17 cellular contexts compared by ENCODE assay signal in genomic region chr2:2286592-2286991, GRCh38. TPM values are rescaled to one million over a fixed set of nuclear protein-coding genes. Genes with fewer than 3 reads are reported as not detected.
"Had no signal": no experiment of that assay in that cellular context is flagged by ENCODE, and none has a peak within 500 bp of the region (broad histone marks: within the 10 kb centered on the region; RNA-seq: fewer than 3 reads in every experiment).

No MANE protein-coding gene starts in this region.

- H3K27me3 Mint-ChIP-seq: activated CD4-positive, alpha-beta memory T cell treated with anti-CD3 and anti-CD28 coated beads, Interleukin-2, amount 10 ng/mL, durations not matched to agents 7 days and 5 days; memory B cell had no signal

- H3K4me3 ChIP-seq: esophagus muscularis mucosa, mucosa of descending colon, pancreas, sigmoid colon, spleen had no signal

- H3K9me3 ChIP-seq: esophagus muscularis mucosa, mucosa of descending colon, pancreas, spleen had no signal

- H3K4me1 ChIP-seq: esophagus muscularis mucosa, pancreas, sigmoid colon, spleen had no signal

- H3K27ac Mint-ChIP-seq: activated CD4-positive, alpha-beta memory T cell treated with anti-CD3 and anti-CD28 coated beads, Interleukin-2, amount 10 ng/mL, durations not matched to agents 7 days and 5 days; activated CD4-positive, alpha-beta T cell treated with anti-CD3 and anti-CD28 coated beads for 36 hours; activated naive CD4-positive, alpha-beta T cell treated with anti-CD3 and anti-CD28 coated beads, Interleukin-2, amount 50 U/mL, for 24 hours; activated T-cell treated with anti-CD3 and anti-CD28 coated beads, Interleukin-2, amount 50 U/mL, for 24 hours; memory B cell; naive thymus-derived CD4-positive, alpha-beta T cell; stimulated activated naive CD8-positive, alpha-beta T cell treated with anti-CD3 and anti-CD28 coated beads, Interleukin-15, amount 100 ng/mL, for 72 hours had no signal

- H3K36me3 Mint-ChIP-seq: activated naive CD4-positive, alpha-beta T cell treated with anti-CD3 and anti-CD28 coated beads, Interleukin-2, amount 50 U/mL, for 24 hours; memory B cell; naive thymus-derived CD4-positive, alpha-beta T cell had no signal

- H3K27ac ChIP-seq: esophagus muscularis mucosa, pancreas, sigmoid colon, spleen had no signal

- ATAC-seq: activated CD4-positive, alpha-beta T cell treated with anti-CD3 and anti-CD28 coated beads for 36 hours; left ventricle myocardium superior; mucosa of descending colon; naive thymus-derived CD4-positive, alpha-beta T cell; pancreas; stimulated activated naive CD8-positive, alpha-beta T cell treated with anti-CD3 and anti-CD28 coated beads, Interleukin-15, amount 100 ng/mL, for 72 hours had no signal

- H3K27me3 ChIP-seq: sigmoid colon had no signal

- DNase-seq: activated CD4-positive, alpha-beta memory T cell treated with anti-CD3 and anti-CD28 coated beads, Interleukin-2, amount 10 ng/mL, durations not matched to agents 7 days and 5 days; activated CD4-positive, alpha-beta T cell treated with anti-CD3 and anti-CD28 coated beads for 36 hours; activated effector memory CD4-positive, alpha-beta T cell treated with Interleukin-2 at 50 U/mL for 16 hours; activated T-cell treated with anti-CD3 and anti-CD28 coated beads, Interleukin-2, amount 50 U/mL, for 24 hours; caudate nucleus; hypothalamus; left ventricle myocardium superior; mucosa of descending colon; naive thymus-derived CD4-positive, alpha-beta T cell; pancreas; sigmoid colon; spleen; stimulated activated naive CD8-positive, alpha-beta T cell treated with anti-CD3 and anti-CD28 coated beads, Interleukin-15, amount 100 ng/mL, for 72 hours had no signal

- H3K4me3 Mint-ChIP-seq: activated CD4-positive, alpha-beta memory T cell treated with anti-CD3 and anti-CD28 coated beads, Interleukin-2, amount 10 ng/mL, durations not matched to agents 7 days and 5 days; activated CD4-positive, alpha-beta T cell treated with anti-CD3 and anti-CD28 coated beads for 36 hours; activated naive CD4-positive, alpha-beta T cell treated with anti-CD3 and anti-CD28 coated beads, Interleukin-2, amount 50 U/mL, for 24 hours; activated T-cell treated with anti-CD3 and anti-CD28 coated beads, Interleukin-2, amount 50 U/mL, for 24 hours; memory B cell; naive thymus-derived CD4-positive, alpha-beta T cell; stimulated activated naive CD8-positive, alpha-beta T cell treated with anti-CD3 and anti-CD28 coated beads, Interleukin-15, amount 100 ng/mL, for 72 hours had no signal

- H3K4me1 Mint-ChIP-seq: activated CD4-positive, alpha-beta memory T cell treated with anti-CD3 and anti-CD28 coated beads, Interleukin-2, amount 10 ng/mL, durations not matched to agents 7 days and 5 days; activated CD4-positive, alpha-beta T cell treated with anti-CD3 and anti-CD28 coated beads for 36 hours; activated naive CD4-positive, alpha-beta T cell treated with anti-CD3 and anti-CD28 coated beads, Interleukin-2, amount 50 U/mL, for 24 hours; memory B cell; naive thymus-derived CD4-positive, alpha-beta T cell; stimulated activated naive CD8-positive, alpha-beta T cell treated with anti-CD3 and anti-CD28 coated beads, Interleukin-15, amount 100 ng/mL, for 72 hours had no signal

- H3K36me3 ChIP-seq: esophagus muscularis mucosa, pancreas, sigmoid colon, spleen had no signal

RNA-seq across cellular contexts. Expression of gene MYT1L, which starts 44.5 kb away (rescaled TPM):
- total RNA-seq: activated CD4-positive, alpha-beta memory T cell treated with anti-CD3 and anti-CD28 coated beads, Interleukin-2, amount 10 ng/mL, durations not matched to agents 7 days and 5 days; activated CD4-positive, alpha-beta T cell treated with anti-CD3 and anti-CD28 coated beads for 36 hours; left ventricle myocardium superior; ureter had no signal
